Comparison of ENCODE assay signal across 1 cellular context in genomic region chr20:43949741-43950618, GRCh38.
TF ChIP-seq lines count a peak whose summit lies in the region.

No MANE protein-coding gene starts in this region.

TF ChIP-seq in SK-N-SH, 30 proteins besides CTCF, POLR2A, EP300 and RAD21 (continued from another document):
- TF ChIP-seq, protein P1, sequence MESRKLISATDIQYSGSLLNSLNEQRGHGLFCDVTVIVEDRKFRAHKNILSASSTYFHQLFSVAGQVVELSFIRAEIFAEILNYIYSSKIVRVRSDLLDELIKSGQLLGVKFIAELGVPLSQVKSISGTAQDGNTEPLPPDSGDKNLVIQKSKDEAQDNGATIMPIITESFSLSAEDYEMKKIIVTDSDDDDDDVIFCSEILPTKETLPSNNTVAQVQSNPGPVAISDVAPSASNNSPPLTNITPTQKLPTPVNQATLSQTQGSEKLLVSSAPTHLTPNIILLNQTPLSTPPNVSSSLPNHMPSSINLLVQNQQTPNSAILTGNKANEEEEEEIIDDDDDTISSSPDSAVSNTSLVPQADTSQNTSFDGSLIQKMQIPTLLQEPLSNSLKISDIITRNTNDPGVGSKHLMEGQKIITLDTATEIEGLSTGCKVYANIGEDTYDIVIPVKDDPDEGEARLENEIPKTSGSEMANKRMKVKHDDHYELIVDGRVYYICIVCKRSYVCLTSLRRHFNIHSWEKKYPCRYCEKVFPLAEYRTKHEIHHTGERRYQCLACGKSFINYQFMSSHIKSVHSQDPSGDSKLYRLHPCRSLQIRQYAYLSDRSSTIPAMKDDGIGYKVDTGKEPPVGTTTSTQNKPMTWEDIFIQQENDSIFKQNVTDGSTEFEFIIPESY (IDR thresholded peaks at IDR 0.05; ENCODE audit: borderline replicate concordance, low read depth): no peak
- TF ChIP-seq RXRA (IDR thresholded peaks at IDR 0.05; ENCODE audit: borderline replicate concordance, low read depth) (peak; percentile 71; the same call in 1 of the 2 replicates), MEF2A (IDR thresholded peaks at IDR 0.05; ENCODE audit: borderline replicate concordance, low read depth) (no peak), JUND (IDR thresholded peaks at IDR 0.05) (no peak), MXI1 (IDR thresholded peaks at IDR 0.05; ENCODE audit: low read depth, low read length) (no peak), NFIC (IDR thresholded peaks at IDR 0.05; ENCODE audit: borderline replicate concordance) (peak; percentile 43; the same call in 1 of the 2 replicates), TAF1 (IDR thresholded peaks at IDR 0.05; ENCODE audit: borderline replicate concordance, low read depth, low read length) (no peak), SIN3A (IDR thresholded peaks at IDR 0.05; ENCODE audit: borderline replicate concordance, low read depth, low read length) (no peak)
- TF ChIP-seq, protein P2, sequence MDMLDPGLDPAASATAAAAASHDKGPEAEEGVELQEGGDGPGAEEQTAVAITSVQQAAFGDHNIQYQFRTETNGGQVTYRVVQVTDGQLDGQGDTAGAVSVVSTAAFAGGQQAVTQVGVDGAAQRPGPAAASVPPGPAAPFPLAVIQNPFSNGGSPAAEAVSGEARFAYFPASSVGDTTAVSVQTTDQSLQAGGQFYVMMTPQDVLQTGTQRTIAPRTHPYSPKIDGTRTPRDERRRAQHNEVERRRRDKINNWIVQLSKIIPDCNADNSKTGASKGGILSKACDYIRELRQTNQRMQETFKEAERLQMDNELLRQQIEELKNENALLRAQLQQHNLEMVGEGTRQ (IDR thresholded peaks at IDR 0.05; ENCODE audit: borderline replicate concordance, low read depth, low read length): no peak
